Comparison of ENCODE assay signal across 16 cellular contexts in genomic region chr1:6869002-6869380, GRCh38.
DNase-seq lines count a peak whose midpoint lies in the region; ATAC-seq and TF ChIP-seq lines count a peak whose summit lies in the region.
"Had no signal": no experiment of that assay in that cellular context is flagged by ENCODE, and none has a peak within 500 bp of the region (broad histone marks: within the 10 kb centered on the region; RNA-seq: fewer than 3 reads in every experiment).

No MANE protein-coding gene starts in this region.

- CTCF ChIA-PET in WTC11 (lab: Charles Lee): interaction anchor here (1.0 to 1.1 kb wide), 3 partner anchors 11 to 201 kb away, joined by 3 to 4 read pairs (median 3); no protein-coding TSS in a partner anchor

- peaks cover 51% of the 10 kb centered on the region for H3K4me1 ChIP-seq in GM23338 (ENCODE audit: insufficient read depth)
- peaks cover 25% of the 10 kb centered on the region for H3K4me1 ChIP-seq in foreskin keratinocyte
- peaks cover 4% of the 10 kb centered on the region for H3K4me1 ChIP-seq in upper lobe of right lung
- H3K4me1 ChIP-seq in vagina: peaks cover 59% of the 10 kb centered on the region

- H3K4me1 Mint-ChIP-seq in GM23338: peaks cover 56% of the 10 kb centered on the region
- peaks cover 61% of the 10 kb centered on the region for H3K4me1 Mint-ChIP-seq in WTC11
- H3K4me1 Mint-ChIP-seq in osteocyte (ENCODE audit: unreplicated experiment): peaks cover 98% of the 10 kb centered on the region

- H3K27ac ChIP-seq in GM23338 (ENCODE audit: low read depth): 0 out of 2 replicates have a peak overlapping the region, but pooled peaks have one; percentile 41
- H3K27ac ChIP-seq in foreskin keratinocyte: peak overlapping the region; percentile 41
- H3K27ac ChIP-seq in upper lobe of right lung: no peak overlapping the region
- no peak overlapping the region for H3K27ac ChIP-seq in vagina
- H3K27ac ChIP-seq: body of pancreas, GM23248 had no signal

- intact Hi-C loops in upper lobe of right lung (cut with DNase I): no loop called here
- intact Hi-C loops in vagina (cut with DNase I): no loop called here

- TF ChIP-seq POLR2A in vagina (IDR thresholded peaks at IDR 0.05): no peak

- H3K9me3 Mint-ChIP-seq in GM23338 (no peaks in the 10 kb centered on the region), WTC11 (no peaks in the 10 kb centered on the region), osteocyte (ENCODE audit: unreplicated experiment) (no peaks in the 10 kb centered on the region)
- H3K9me3 Mint-ChIP-seq: activated CD4-positive, alpha-beta T cell treated with anti-CD3 and anti-CD28 coated beads, Interleukin-2, amount 10 ng/mL, durations not matched to agents 7 days and 5 days had no signal

- H3K9me2 ChIP-seq in GM23338 (ENCODE audit: insufficient read depth): no peaks in the 10 kb centered on the region

- DNase-seq in GM23338 (ENCODE audit: low spot score): no peak
- DNase-seq in WTC11 (ENCODE audit: low spot score): no peak
- peak in 1 of 2 donors; percentile 53 for DNase-seq in foreskin keratinocyte
- no peak for DNase-seq in osteocyte (ENCODE audit: extremely low spot score, unreplicated experiment)
- DNase-seq in stimulated activated CD4-positive, alpha-beta T cell treated with anti-CD3 and anti-CD28 coated beads, Interleukin-2, amount 100 ng/mL, for 24 hours: no peak
- no peak for DNase-seq in upper lobe of right lung
- DNase-seq in vagina (ENCODE audit: extremely low spot score in 2 of 2): no peak
- DNase-seq: activated CD4-positive, alpha-beta T cell treated with anti-CD3 and anti-CD28 coated beads, Interleukin-2, amount 10 ng/mL, durations not matched to agents 7 days and 5 days; body of pancreas; DND-41; GM23248; NCI-H2081; stimulated activated CD4-positive, alpha-beta T cell treated with anti-CD3 and anti-CD28 coated beads, Interleukin-4, amount 100 ng/mL, for 24 hours; stimulated activated naive CD4-positive, alpha-beta T cell had no signal

- H3K27ac Mint-ChIP-seq in GM23338: peak overlapping the region; percentile 89
- peak overlapping the region; percentile 72; the same call in 1 of the 2 replicates for H3K27ac Mint-ChIP-seq in WTC11
- H3K27ac Mint-ChIP-seq in osteocyte (ENCODE audit: unreplicated experiment): peak overlapping the region; percentile 98
- H3K27ac Mint-ChIP-seq: activated CD4-positive, alpha-beta T cell treated with anti-CD3 and anti-CD28 coated beads, Interleukin-2, amount 10 ng/mL, durations not matched to agents 7 days and 5 days; B cell had no signal

- peak overlapping the region; percentile 53; the same call in 1 of the 2 replicates for H3K4me2 ChIP-seq in GM23338

- no peak overlapping the region for H2AFZ ChIP-seq in GM23338
- H2AFZ ChIP-seq: GM23248 had no signal

- no peak overlapping the region for H3K4me3 ChIP-seq in GM23338
- H3K4me3 ChIP-seq in upper lobe of right lung: no peak overlapping the region
- no peak overlapping the region for H3K4me3 ChIP-seq in vagina
- H3K4me3 ChIP-seq: body of pancreas, GM23248 had no signal

- H3K27me3 Mint-ChIP-seq in GM23338 (ENCODE audit: insufficient read depth, low read depth, poor library complexity): no peaks in the 10 kb centered on the region
- H3K27me3 Mint-ChIP-seq in WTC11 (ENCODE audit: low read depth): no peaks in the 10 kb centered on the region
- no peaks in the 10 kb centered on the region for H3K27me3 Mint-ChIP-seq in osteocyte (ENCODE audit: unreplicated experiment)
- H3K27me3 Mint-ChIP-seq: activated CD4-positive, alpha-beta T cell treated with anti-CD3 and anti-CD28 coated beads, Interleukin-2, amount 10 ng/mL, durations not matched to agents 7 days and 5 days; B cell had no signal

- POLR2A ChIA-PET in WTC11 (lab: Charles Lee): no interaction called here

- H3K36me3 ChIP-seq in GM23338 (ENCODE audit: insufficient read depth): no peaks in the 10 kb centered on the region
- no peaks in the 10 kb centered on the region for H3K36me3 ChIP-seq in upper lobe of right lung
- no peaks in the 10 kb centered on the region for H3K36me3 ChIP-seq in vagina

- H3K79me2 ChIP-seq in GM23338 (replicated peaks; ENCODE audit: insufficient read depth): peaks cover 48% of the 10 kb centered on the region

- no peaks in the 10 kb centered on the region for H3F3A ChIP-seq in GM23338 (replicated peaks; ENCODE audit: low read depth)

- no peaks in the 10 kb centered on the region for H3K36me3 Mint-ChIP-seq in GM23338 (ENCODE audit: low read depth)
- H3K36me3 Mint-ChIP-seq in WTC11: no peaks in the 10 kb centered on the region
- H3K36me3 Mint-ChIP-seq in osteocyte (ENCODE audit: unreplicated experiment): peaks cover 5% of the 10 kb centered on the region

- ATAC-seq in GM23338 (no peak), WTC11 (no peak), foreskin keratinocyte (peak; percentile 51), upper lobe of right lung (no peak), GM18907 (IDR thresholded peaks at IDR 0.05; ENCODE audit: unreplicated experiment) (no peak)
- ATAC-seq: body of pancreas had no signal

- no peaks in the 10 kb centered on the region for H3K27me3 ChIP-seq in GM23338 (ENCODE audit: insufficient read depth)
- no peaks in the 10 kb centered on the region for H3K27me3 ChIP-seq in foreskin keratinocyte
- no peaks in the 10 kb centered on the region for H3K27me3 ChIP-seq in upper lobe of right lung
- no peaks in the 10 kb centered on the region for H3K27me3 ChIP-seq in vagina
- H3K27me3 ChIP-seq: body of pancreas had no signal

- 0 out of 2 replicates have a peak, but pooled peaks cover 5% of the 10 kb centered on the region for H4K20me1 ChIP-seq in GM23338 (replicated peaks; ENCODE audit: insufficient read depth)

- H3K9me3 ChIP-seq in upper lobe of right lung (no peaks in the 10 kb centered on the region), vagina (no peaks in the 10 kb centered on the region)
- H3K9me3 ChIP-seq: body of pancreas had no signal

- no peak for TF ChIP-seq CTCF in GM23338 (conservative IDR thresholded peaks at IDR 0.05; ENCODE audit: low read depth in 2 of 2)
- TF ChIP-seq CTCF in WTC11 (IDR thresholded peaks at IDR 0.05): no peak
- no peak for TF ChIP-seq CTCF in foreskin keratinocyte (conservative IDR thresholded peaks at IDR 0.05)
- TF ChIP-seq CTCF in osteocyte (IDR thresholded peaks at IDR 0.05): no peak
- TF ChIP-seq CTCF in upper lobe of right lung (IDR thresholded peaks at IDR 0.05): no peak
- TF ChIP-seq CTCF in vagina (IDR thresholded peaks at IDR 0.05): no peak

- H3K4me3 Mint-ChIP-seq in GM23338 (no peak overlapping the region), WTC11 (no peak overlapping the region), osteocyte (ENCODE audit: unreplicated experiment) (peak overlapping the region; percentile 41)
- H3K4me3 Mint-ChIP-seq: activated CD4-positive, alpha-beta T cell treated with anti-CD3 and anti-CD28 coated beads, Interleukin-2, amount 10 ng/mL, durations not matched to agents 7 days and 5 days; B cell had no signal

TF ChIP-seq in WTC11, 78 proteins besides CTCF, POLR2A, EP300 and RAD21:
- no peak for TF ChIP-seq ZNF263 (CRISPR knock-in tag; IDR thresholded peaks at IDR 0.05; ENCODE audit: low read depth)
- no peak for TF ChIP-seq NR1H2 (CRISPR knock-in tag; IDR thresholded peaks at IDR 0.05)
- no peak for TF ChIP-seq SMAD4 (CRISPR knock-in tag; IDR thresholded peaks at IDR 0.05)
- no peak for TF ChIP-seq AFF4 (CRISPR knock-in tag; IDR thresholded peaks at IDR 0.05; ENCODE audit: borderline replicate concordance)
- no peak for TF ChIP-seq IRF1 (CRISPR knock-in tag; IDR thresholded peaks at IDR 0.05)
TF ChIP-seq in WTC11: peak in this region for 0.

Comparison
In these comparisons a context has a peak if more than half of its experiments do, and no peak if none do; other contexts are left out.
1. H3K27ac ChIP-seq: peak in GM23338 (single experiment) and foreskin keratinocyte (single experiment); none in upper lobe of right lung (single experiment) and vagina (single experiment).
2. Peak in every context shown above with its lines, with median percentiles within 50 percentile points of each other: H3K27ac Mint-ChIP-seq.